ENCODE assay signal across 1 cellular context in the genomic region with DNA sequence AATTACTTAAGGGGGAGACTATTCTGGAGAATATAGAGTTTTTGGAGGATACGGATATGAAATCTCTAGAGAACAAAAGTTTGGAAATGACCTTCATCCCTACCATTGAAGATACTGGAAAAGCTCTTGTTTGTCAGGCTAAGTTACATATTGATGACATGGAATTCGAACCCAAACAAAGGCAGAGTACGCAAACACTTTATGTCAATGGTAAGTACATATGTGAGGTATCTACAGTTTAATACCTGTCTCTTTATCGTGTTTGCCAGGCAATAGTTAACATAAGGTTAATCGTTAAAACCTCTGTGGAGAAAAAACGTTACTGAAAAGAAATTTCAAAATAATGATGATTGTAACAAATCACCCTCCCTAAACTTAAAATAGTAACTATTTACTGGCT.
TF ChIP-seq lines count a peak whose summit lies in the region.

No MANE protein-coding gene starts in this region.

TF ChIP-seq in HepG2, 621 proteins besides CTCF, POLR2A, EP300 and RAD21 (continued from another document):
- TF ChIP-seq, protein P1, sequence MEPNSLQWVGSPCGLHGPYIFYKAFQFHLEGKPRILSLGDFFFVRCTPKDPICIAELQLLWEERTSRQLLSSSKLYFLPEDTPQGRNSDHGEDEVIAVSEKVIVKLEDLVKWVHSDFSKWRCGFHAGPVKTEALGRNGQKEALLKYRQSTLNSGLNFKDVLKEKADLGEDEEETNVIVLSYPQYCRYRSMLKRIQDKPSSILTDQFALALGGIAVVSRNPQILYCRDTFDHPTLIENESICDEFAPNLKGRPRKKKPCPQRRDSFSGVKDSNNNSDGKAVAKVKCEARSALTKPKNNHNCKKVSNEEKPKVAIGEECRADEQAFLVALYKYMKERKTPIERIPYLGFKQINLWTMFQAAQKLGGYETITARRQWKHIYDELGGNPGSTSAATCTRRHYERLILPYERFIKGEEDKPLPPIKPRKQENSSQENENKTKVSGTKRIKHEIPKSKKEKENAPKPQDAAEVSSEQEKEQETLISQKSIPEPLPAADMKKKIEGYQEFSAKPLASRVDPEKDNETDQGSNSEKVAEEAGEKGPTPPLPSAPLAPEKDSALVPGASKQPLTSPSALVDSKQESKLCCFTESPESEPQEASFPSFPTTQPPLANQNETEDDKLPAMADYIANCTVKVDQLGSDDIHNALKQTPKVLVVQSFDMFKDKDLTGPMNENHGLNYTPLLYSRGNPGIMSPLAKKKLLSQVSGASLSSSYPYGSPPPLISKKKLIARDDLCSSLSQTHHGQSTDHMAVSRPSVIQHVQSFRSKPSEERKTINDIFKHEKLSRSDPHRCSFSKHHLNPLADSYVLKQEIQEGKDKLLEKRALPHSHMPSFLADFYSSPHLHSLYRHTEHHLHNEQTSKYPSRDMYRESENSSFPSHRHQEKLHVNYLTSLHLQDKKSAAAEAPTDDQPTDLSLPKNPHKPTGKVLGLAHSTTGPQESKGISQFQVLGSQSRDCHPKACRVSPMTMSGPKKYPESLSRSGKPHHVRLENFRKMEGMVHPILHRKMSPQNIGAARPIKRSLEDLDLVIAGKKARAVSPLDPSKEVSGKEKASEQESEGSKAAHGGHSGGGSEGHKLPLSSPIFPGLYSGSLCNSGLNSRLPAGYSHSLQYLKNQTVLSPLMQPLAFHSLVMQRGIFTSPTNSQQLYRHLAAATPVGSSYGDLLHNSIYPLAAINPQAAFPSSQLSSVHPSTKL (CRISPR knock-in tag; IDR thresholded peaks at IDR 0.05), result peak; percentile 75
- TF ChIP-seq ZNF333 (CRISPR knock-in tag; IDR thresholded peaks at IDR 0.05; ENCODE audit: borderline replicate concordance), result no peak
